Comparison of ENCODE assay signal across 1 cellular context in genomic region chr6:52419809-52420667, GRCh38.
A peak's percentile ranks its signal among the peaks of the same experiment; 100 is the strongest.
TF ChIP-seq lines count a peak whose summit lies in the region.

EFHC1 (plus strand) TSS chr6:52420342; CDS start chr6:52420411, 69 bp downstream.

TF ChIP-seq in A549, 52 proteins besides CTCF, POLR2A, EP300 and RAD21 (continued from another document):
- TF ChIP-seq REST (IDR thresholded peaks at IDR 0.05) (peak; percentile 96), POLR2AphosphoS2 (conservative IDR thresholded peaks at IDR 0.05; ENCODE audit: low read length) (no peak), HOXA7 (CRISPR knock-in tag; IDR thresholded peaks at IDR 0.05) (no peak), FOSB (CRISPR knock-in tag; IDR thresholded peaks at IDR 0.05) (no peak), CEBPB (IDR thresholded peaks at IDR 0.05) (no peak), HMGXB4 (CRISPR knock-in tag; IDR thresholded peaks at IDR 0.05; ENCODE audit: borderline replicate concordance) (no peak), HDAC2 (IDR thresholded peaks at IDR 0.05) (no peak), E2F6 (IDR thresholded peaks at IDR 0.05; ENCODE audit: borderline replicate concordance, low read depth) (no peak), RNF2 (IDR thresholded peaks at IDR 0.05; ENCODE audit: borderline replicate concordance, low read depth) (no peak), HES2 (IDR thresholded peaks at IDR 0.05) (no peak), ZSCAN20 (CRISPR knock-in tag; IDR thresholded peaks at IDR 0.05) (no peak), CHD2 (IDR thresholded peaks at IDR 0.05; ENCODE audit: low read length, partially characterized antibody) (peak; percentile 94), RFX5 (IDR thresholded peaks at IDR 0.05) (no peak), FOSL2 (IDR thresholded peaks at IDR 0.05) (no peak), FOSL2 (CRISPR knock-in tag; IDR thresholded peaks at IDR 0.05) (no peak)
TF ChIP-seq in A549: peak in this region for 7.
